Comparison of ENCODE assay signal across 13 cellular contexts in the genomic region with DNA sequence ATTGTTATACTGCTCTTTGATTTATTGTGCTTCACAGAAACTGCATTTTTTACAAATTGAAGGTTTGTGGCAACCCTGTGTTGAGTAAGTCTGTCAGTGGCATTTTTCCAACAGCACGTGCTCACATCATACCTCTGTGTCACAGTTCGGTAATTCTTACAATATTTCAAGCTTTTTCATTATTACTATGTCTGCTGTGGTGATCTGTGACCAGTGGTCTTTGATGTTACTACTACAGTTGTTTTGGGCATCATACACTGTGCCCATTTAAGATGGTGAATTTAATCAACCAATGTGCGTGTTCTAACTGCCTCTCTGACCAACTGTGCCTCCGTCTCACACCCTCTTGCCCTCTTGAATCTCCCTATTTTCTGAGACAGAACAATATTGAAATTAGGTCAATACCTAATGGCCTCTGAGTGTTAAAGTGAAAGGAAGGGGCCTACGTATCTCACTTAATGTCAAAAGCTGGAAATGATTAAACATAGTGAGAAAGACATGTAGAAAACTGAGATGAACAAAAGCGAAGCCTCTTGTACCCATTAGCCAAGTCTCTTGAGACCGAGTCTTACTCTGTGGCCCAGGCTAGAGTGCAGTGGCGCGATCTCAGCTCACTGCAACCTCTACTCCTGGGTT. TPM values are rescaled to one million over a fixed set of nuclear protein-coding genes. Genes with fewer than 3 reads are reported as not detected.
A peak's percentile ranks its signal among the peaks of the same experiment; 100 is the strongest.
DNase-seq lines count a peak whose midpoint lies in the region; ATAC-seq and TF ChIP-seq lines count a peak whose summit lies in the region.
"Had no signal": no experiment of that assay in that cellular context is flagged by ENCODE, and none has a peak within 500 bp of the region (broad histone marks: within the 10 kb centered on the region; RNA-seq: fewer than 3 reads in every experiment).

No MANE protein-coding gene starts in this region.

- peaks cover 0 to 1% (median 0%) of the 10 kb centered on the region in 7 donors for H3K9me3 Mint-ChIP-seq in CD4-positive, CD25-positive, alpha-beta regulatory T cell
- H3K9me3 Mint-ChIP-seq in activated T-helper 17 cell treated with anti-CD3 and anti-CD28 coated beads, Interleukin-2, amount 50 U/mL, for 72 hours = no peaks in the 10 kb centered on the region
- no peaks in the 10 kb centered on the region for H3K9me3 Mint-ChIP-seq in activated T-helper 1 cell treated with anti-CD3 and anti-CD28 coated beads, Interleukin-12 subunit alpha, Interleukin-12 subunit beta, Interleukin-2, Interleukin-4 antibody, amounts not matched to agents 30 ng/mL and 10 ng/mL and 1 ng/mL, durations not matched to agents 14 hours and 24 hours and 36 hours
- H3K9me3 Mint-ChIP-seq: T-helper 1 cell treated with Interleukin-12 subunit alpha and Interleukin-12 subunit beta and Interleukin-4 antibody, amounts not matched to agents 30 μg/mL and 1 μg/mL, for 36 hours had no signal

- peaks cover 0 to 8% (median 5%) of the 10 kb centered on the region in 4 donors for H3K4me1 Mint-ChIP-seq in CD4-positive, CD25-positive, alpha-beta regulatory T cell
- no peaks in the 10 kb centered on the region for H3K4me1 Mint-ChIP-seq in activated T-helper 17 cell treated with anti-CD3 and anti-CD28 coated beads, Interleukin-2, amount 50 U/mL, for 72 hours
- no peaks in the 10 kb centered on the region for H3K4me1 Mint-ChIP-seq in activated T-helper 1 cell treated with anti-CD3 and anti-CD28 coated beads, Interleukin-12 subunit alpha, Interleukin-12 subunit beta, Interleukin-2, Interleukin-4 antibody, amounts not matched to agents 30 ng/mL and 10 ng/mL and 1 ng/mL, durations not matched to agents 14 hours and 24 hours and 36 hours (ENCODE audit: low read depth)

- no peaks in the 10 kb centered on the region for H3K9me3 ChIP-seq in CD4-positive, CD25-positive, alpha-beta regulatory T cell (ENCODE audit: control insufficient read depth in 2 of 2, low read length in 2 of 2)
- H3K9me3 ChIP-seq in psoas muscle = no peaks in the 10 kb centered on the region
- H3K9me3 ChIP-seq: tibial nerve had no signal

- no peak overlapping the region for H3K27ac ChIP-seq in CD4-positive, CD25-positive, alpha-beta regulatory T cell (ENCODE audit: insufficient read depth, low read length, poor library complexity, severe bottlenecking)
- H3K27ac ChIP-seq in psoas muscle = no peak overlapping the region
- H3K27ac ChIP-seq: tibial nerve had no signal

- no peak for DNase-seq in CD4-positive, CD25-positive, alpha-beta regulatory T cell
- no peak for DNase-seq in psoas muscle
- DNase-seq in dermis blood vessel endothelial cell = no peak
- DNase-seq in activated T-helper 1 cell treated with anti-CD3 and anti-CD28 coated beads, Interleukin-12 subunit alpha, Interleukin-12 subunit beta, Interleukin-2, Interleukin-4 antibody, amounts not matched to agents 30 ng/mL and 10 ng/mL and 1 ng/mL, durations not matched to agents 14 hours and 24 hours and 36 hours (ENCODE audit: low spot score) = no peak
- DNase-seq in stimulated activated CD4-positive, alpha-beta T cell treated with anti-CD3 and anti-CD28 coated beads, Interleukin-1b, Interleukin-23, amount 100 ng/mL, for 48 hours = no peak
- DNase-seq: activated naive CD4-positive, alpha-beta T cell; NCI-H2081; stimulated activated CD4-positive, alpha-beta T cell treated with anti-CD3 and anti-CD28 coated beads, Interleukin-12 subunit alpha, Interleukin-12 subunit beta, amount 100 ng/mL, for 4 hours had no signal

- WGBS in psoas muscle, 3 donors = 81 to 89% (median 85%) methylated on average over 9 of the region's 9 CpGs

- no peak overlapping the region for H3K4me3 Mint-ChIP-seq in CD4-positive, CD25-positive, alpha-beta regulatory T cell
- H3K4me3 Mint-ChIP-seq in activated T-helper 17 cell treated with anti-CD3 and anti-CD28 coated beads, Interleukin-2, amount 50 U/mL, for 72 hours = no peak overlapping the region
- no peak overlapping the region for H3K4me3 Mint-ChIP-seq in activated T-helper 1 cell treated with anti-CD3 and anti-CD28 coated beads, Interleukin-12 subunit alpha, Interleukin-12 subunit beta, Interleukin-2, Interleukin-4 antibody, amounts not matched to agents 30 ng/mL and 10 ng/mL and 1 ng/mL, durations not matched to agents 14 hours and 24 hours and 36 hours
- H3K4me3 Mint-ChIP-seq: T-helper 1 cell treated with Interleukin-12 subunit alpha and Interleukin-12 subunit beta and Interleukin-4 antibody, amounts not matched to agents 30 μg/mL and 1 μg/mL, for 36 hours had no signal

- no peaks in the 10 kb centered on the region for H3K4me1 ChIP-seq in CD4-positive, CD25-positive, alpha-beta regulatory T cell (ENCODE audit: control insufficient read depth, insufficient read depth, low read length, poor library complexity, severe bottlenecking)
- H3K4me1 ChIP-seq in psoas muscle = no peaks in the 10 kb centered on the region
- H3K4me1 ChIP-seq: tibial nerve had no signal

- H3K36me3 Mint-ChIP-seq in CD4-positive, CD25-positive, alpha-beta regulatory T cell = no peaks in the 10 kb centered on the region
- H3K36me3 Mint-ChIP-seq in activated T-helper 17 cell treated with anti-CD3 and anti-CD28 coated beads, Interleukin-2, amount 50 U/mL, for 72 hours (ENCODE audit: low read depth) = no peaks in the 10 kb centered on the region
- H3K36me3 Mint-ChIP-seq in activated T-helper 1 cell treated with anti-CD3 and anti-CD28 coated beads, Interleukin-12 subunit alpha, Interleukin-12 subunit beta, Interleukin-2, Interleukin-4 antibody, amounts not matched to agents 30 ng/mL and 10 ng/mL and 1 ng/mL, durations not matched to agents 14 hours and 24 hours and 36 hours (ENCODE audit: low read depth) = no peaks in the 10 kb centered on the region

- H3K4me3 ChIP-seq in CD4-positive, CD25-positive, alpha-beta regulatory T cell (ENCODE audit: low read depth, low read length) = peak overlapping the region; percentile 11
- no peak overlapping the region for H3K4me3 ChIP-seq in psoas muscle
- H3K4me3 ChIP-seq: tibial nerve had no signal

- peak overlapping the region in 1 of 3 donors; percentile 23 for H3K27ac Mint-ChIP-seq in CD4-positive, CD25-positive, alpha-beta regulatory T cell
- H3K27ac Mint-ChIP-seq in activated T-helper 17 cell treated with anti-CD3 and anti-CD28 coated beads, Interleukin-2, amount 50 U/mL, for 72 hours = no peak overlapping the region
- H3K27ac Mint-ChIP-seq in activated T-helper 1 cell treated with anti-CD3 and anti-CD28 coated beads, Interleukin-12 subunit alpha, Interleukin-12 subunit beta, Interleukin-2, Interleukin-4 antibody, amounts not matched to agents 30 ng/mL and 10 ng/mL and 1 ng/mL, durations not matched to agents 14 hours and 24 hours and 36 hours = no peak overlapping the region
- H3K27ac Mint-ChIP-seq: T-helper 1 cell treated with Interleukin-12 subunit alpha and Interleukin-12 subunit beta and Interleukin-4 antibody, amounts not matched to agents 30 μg/mL and 1 μg/mL, for 36 hours had no signal

- intact Hi-C loops in psoas muscle (cut with DNase I) = no loop called here
- intact Hi-C loops in activated T-helper 1 cell treated with anti-CD3 and anti-CD28 coated beads, Interleukin-12 subunit alpha, Interleukin-12 subunit beta, Interleukin-2, Interleukin-4 antibody, amounts not matched to agents 30 ng/mL and 10 ng/mL and 1 ng/mL, durations not matched to agents 14 hours and 24 hours and 36 hours (cut with micrococcal nuclease) = no loop called here

- TF ChIP-seq CTCF in psoas muscle (IDR thresholded peaks at IDR 0.05) = no peak

- H3K27me3 ChIP-seq in CD4-positive, CD25-positive, alpha-beta regulatory T cell (ENCODE audit: control insufficient read depth, insufficient read depth, low read length) = no peaks in the 10 kb centered on the region
- H3K27me3 ChIP-seq in psoas muscle (ENCODE audit: insufficient read depth in 3 of 3, low read length in 2 of 3) = no peaks in the 10 kb centered on the region
- H3K27me3 ChIP-seq: tibial nerve had no signal

- ATAC-seq in CD4-positive, CD25-positive, alpha-beta regulatory T cell (ENCODE audit: low read depth in 2 of 2) = no peak
- ATAC-seq in GM19324 (IDR thresholded peaks at IDR 0.05; ENCODE audit: low FRiP score, unreplicated experiment) (peak; percentile 62), HG02885 (IDR thresholded peaks at IDR 0.05; ENCODE audit: poor library complexity, unreplicated experiment) (peak; percentile 67), psoas muscle (no peak)
- peak; percentile 42 for ATAC-seq in activated T-helper 17 cell treated with anti-CD3 and anti-CD28 coated beads, Interleukin-2, amount 50 U/mL, for 72 hours (replicated peaks)

- H3K36me3 ChIP-seq in CD4-positive, CD25-positive, alpha-beta regulatory T cell (ENCODE audit: control insufficient read depth, insufficient read depth, low read length) = no peaks in the 10 kb centered on the region
- H3K36me3 ChIP-seq in psoas muscle (ENCODE audit: insufficient read depth in 1 of 2, low read depth in 1 of 2) = no peaks in the 10 kb centered on the region
- H3K36me3 ChIP-seq: tibial nerve had no signal

- H3K27me3 Mint-ChIP-seq in CD4-positive, CD25-positive, alpha-beta regulatory T cell = no peaks in the 10 kb centered on the region
- H3K27me3 Mint-ChIP-seq in activated T-helper 17 cell treated with anti-CD3 and anti-CD28 coated beads, Interleukin-2, amount 50 U/mL, for 72 hours = no peaks in the 10 kb centered on the region
- no peaks in the 10 kb centered on the region for H3K27me3 Mint-ChIP-seq in activated T-helper 1 cell treated with anti-CD3 and anti-CD28 coated beads, Interleukin-12 subunit alpha, Interleukin-12 subunit beta, Interleukin-2, Interleukin-4 antibody, amounts not matched to agents 30 ng/mL and 10 ng/mL and 1 ng/mL, durations not matched to agents 14 hours and 24 hours and 36 hours (ENCODE audit: insufficient read depth)

RNA-seq across cellular contexts. Expression of a gene that starts 20.2 kb away (rescaled TPM):
- total RNA-seq in CD4-positive, CD25-positive, alpha-beta regulatory T cell = 15.6 TPM
- polyA plus RNA-seq in CD4-positive, CD25-positive, alpha-beta regulatory T cell = 10 to 100 TPM in 3 of 4 donors, 1 to 10 TPM in 1; 9.2 to 16.6 (median 13.2) TPM
- 10 to 100 TPM; 33.8 to 34.7 TPM for total RNA-seq in activated T-helper 17 cell treated with anti-CD3 and anti-CD28 coated beads, Interleukin-2, amount 50 U/mL, for 72 hours
- 1 to 10 TPM; 4.3 to 8.6 (median 6.6) TPM for total RNA-seq in psoas muscle
- polyA plus RNA-seq in psoas muscle = 10 to 100 TPM in 1 of 3 donors, 1 to 10 TPM in 2; 3.3 to 32.9 (median 6.5) TPM
- 82.4 and 96.9 TPM in 2 replicates for total RNA-seq in dermis blood vessel endothelial cell
- total RNA-seq in activated T-helper 1 cell treated with anti-CD3 and anti-CD28 coated beads, Interleukin-12 subunit alpha, Interleukin-12 subunit beta, Interleukin-2, Interleukin-4 antibody, amounts not matched to agents 30 ng/mL and 10 ng/mL and 1 ng/mL, durations not matched to agents 14 hours and 24 hours and 36 hours = 36.6 and 44.9 TPM in 2 replicates

RNA-seq across cellular contexts. Expression of a gene that starts 59.2 kb away (rescaled TPM):
- 32.5 TPM for total RNA-seq in CD4-positive, CD25-positive, alpha-beta regulatory T cell
- polyA plus RNA-seq in CD4-positive, CD25-positive, alpha-beta regulatory T cell = 10 to 100 TPM; 19.8 to 33.4 (median 27.3) TPM
- 10 to 100 TPM; 19.6 to 25.7 TPM for total RNA-seq in activated T-helper 17 cell treated with anti-CD3 and anti-CD28 coated beads, Interleukin-2, amount 50 U/mL, for 72 hours
- total RNA-seq in psoas muscle = 10 to 100 TPM; 11.3 to 18.8 (median 13.0) TPM
- 10 to 100 TPM; 11.9 to 23.8 (median 17.7) TPM for polyA plus RNA-seq in psoas muscle
- total RNA-seq in dermis blood vessel endothelial cell = 22.5 and 25.4 TPM in 2 replicates
- total RNA-seq in activated T-helper 1 cell treated with anti-CD3 and anti-CD28 coated beads, Interleukin-12 subunit alpha, Interleukin-12 subunit beta, Interleukin-2, Interleukin-4 antibody, amounts not matched to agents 30 ng/mL and 10 ng/mL and 1 ng/mL, durations not matched to agents 14 hours and 24 hours and 36 hours = 41.0 and 44.1 TPM in 2 replicates

Comparison
In these comparisons a context has a peak if more than half of its experiments do, and no peak if none do; other contexts are left out.
1. ATAC-seq: peak in GM19324 (single experiment), HG02885 (single experiment) and activated T-helper 17 cell treated with anti-CD3 and anti-CD28 coated beads, Interleukin-2, amount 50 U/mL, for 72 hours (single experiment); none in CD4-positive, CD25-positive, alpha-beta regulatory T cell (0 of 2) and psoas muscle (0 of 4).